1 cellular context compared by ENCODE assay signal in genomic region chr1:221800831-221801610, GRCh38.
TF ChIP-seq lines count a peak whose summit lies in the region.

No MANE protein-coding gene starts in this region.

TF ChIP-seq in GM23338, 12 proteins besides CTCF, POLR2A, EP300 and RAD21 (continued from another document):
- TF ChIP-seq REST (IDR thresholded peaks at IDR 0.05; ENCODE audit: unreplicated experiment) (no peak), EZH2 (IDR thresholded peaks at IDR 0.05; ENCODE audit: low read depth, unreplicated experiment) (no peak), ZNF114 (CRISPR knock-in tag; IDR thresholded peaks at IDR 0.05) (no peak)
